Comparison of ENCODE assay signal across 15 cellular contexts in the genomic region with DNA sequence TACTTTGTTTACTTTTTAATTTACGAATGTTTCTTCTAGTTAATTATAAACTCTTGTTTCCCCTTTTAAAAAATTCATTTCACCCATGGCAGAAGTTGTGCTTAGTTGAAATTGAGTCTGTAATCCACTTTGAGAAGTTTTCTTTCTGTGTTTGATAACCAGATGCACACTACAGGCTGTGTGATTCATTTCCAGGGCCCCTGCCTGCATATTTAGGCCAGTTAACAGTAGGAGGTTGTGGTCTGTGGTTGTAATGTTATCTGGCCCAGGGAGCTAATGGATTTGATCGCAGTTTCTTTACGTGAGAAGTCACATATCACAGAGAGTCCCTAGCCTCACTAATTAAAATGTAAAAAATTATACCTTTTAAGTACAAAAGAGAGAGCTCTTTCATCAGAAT. TPM values are rescaled to one million over a fixed set of nuclear protein-coding genes. Genes with fewer than 3 reads are reported as not detected.
A peak's percentile ranks its signal among the peaks of the same experiment; 100 is the strongest.
DNase-seq lines count a peak whose midpoint lies in the region; ATAC-seq and TF ChIP-seq lines count a peak whose summit lies in the region.
"Had no signal": no experiment of that assay in that cellular context is flagged by ENCODE, and none has a peak within 500 bp of the region (broad histone marks: within the 10 kb centered on the region; RNA-seq: fewer than 3 reads in every experiment).

No MANE protein-coding gene starts in this region.

- no peak overlapping the region for H2BK5ac ChIP-seq in mesendoderm (ENCODE audit: low read length)

- no peak overlapping the region for H3K18ac ChIP-seq in mesendoderm (ENCODE audit: low read length)

- H3K27me3 Mint-ChIP-seq in HFFc6 (ENCODE audit: insufficient read depth), result no peaks in the 10 kb centered on the region; the same call in 1 of the 2 replicates

- H4K5ac ChIP-seq in mesendoderm (ENCODE audit: low read length), result no peak overlapping the region

- H2AK5ac ChIP-seq in mesendoderm (ENCODE audit: low read length), result no peak overlapping the region

- peak; percentile 94 for DNase-seq in H4 (ENCODE audit: low spot score)
- peak; percentile 90 for DNase-seq in NCI-H146 treated with DMSO at 0.1 percent for 48 hours (lab: John Stamatoyannopoulos, UW; ENCODE audit: unreplicated experiment)
- DNase-seq in SW480 (ENCODE audit: low spot score), result peak; percentile 6
- DNase-seq in mesendoderm, result peak; percentile 74
- no peak for DNase-seq in HFFc6
- DNase-seq in NCI-H1105 (lab: John Stamatoyannopoulos, UW), result no peak
- no peak for DNase-seq in HuH-7 (ENCODE audit: low spot score)
- DNase-seq: activated CD4-positive, alpha-beta T cell treated with anti-CD3 and anti-CD28 coated beads, Interleukin-2, amount 50 U/mL, for 1 hour; activated effector memory CD4-positive, alpha-beta T cell treated with anti-CD3 and anti-CD28 coated beads, Interleukin-2, amount 50 U/mL, for 16 hours; stimulated activated naive B cell treated with anti-CD40 and anti-IgM and Interleukin-4, amounts not matched to agents 10 μg/mL and 1 μg/mL and 100 μg/mL, for 72 hours had no signal

- no peak overlapping the region for H3K27ac Mint-ChIP-seq in HFFc6
- H3K27ac Mint-ChIP-seq: stimulated activated naive B cell treated with anti-CD40 and anti-IgM and Interleukin-4, amounts not matched to agents 10 μg/mL and 1 μg/mL and 100 μg/mL, for 72 hours had no signal

- H3K27me3 ChIP-seq in mesendoderm (ENCODE audit: insufficient read depth, low read length, poor library complexity), result peaks cover 8% of the 10 kb centered on the region

- peaks cover 23% of the 10 kb centered on the region for H3K9me3 Mint-ChIP-seq in HFFc6
- H3K9me3 Mint-ChIP-seq: neural crest cell; stimulated activated naive B cell treated with anti-CD40 and anti-IgM and Interleukin-4, amounts not matched to agents 10 μg/mL and 1 μg/mL and 100 μg/mL, for 72 hours had no signal

- H3K79me2 ChIP-seq in mesendoderm (ENCODE audit: control insufficient read depth, insufficient read depth, low read length), result no peaks in the 10 kb centered on the region

- H3K4me1 Mint-ChIP-seq in HFFc6 (ENCODE audit: low read depth), result no peaks in the 10 kb centered on the region
- H3K4me1 Mint-ChIP-seq: stimulated activated naive B cell treated with anti-CD40 and anti-IgM and Interleukin-4, amounts not matched to agents 10 μg/mL and 1 μg/mL and 100 μg/mL, for 72 hours had no signal

- no peaks in the 10 kb centered on the region for H3K4me1 ChIP-seq in mesendoderm (ENCODE audit: control insufficient read depth, low read depth, low read length)
- H3K4me1 ChIP-seq: Caco-2 had no signal

- no peak for TF ChIP-seq CTCF in HFFc6 (IDR thresholded peaks at IDR 0.05)

- no peak overlapping the region for H2BK120ac ChIP-seq in mesendoderm (ENCODE audit: low read depth, low read length)

- H3K4me3 Mint-ChIP-seq in HFFc6, result no peak overlapping the region
- H3K4me3 Mint-ChIP-seq: stimulated activated naive B cell treated with anti-CD40 and anti-IgM and Interleukin-4, amounts not matched to agents 10 μg/mL and 1 μg/mL and 100 μg/mL, for 72 hours had no signal

- no peak for ATAC-seq in HG03045 (IDR thresholded peaks at IDR 0.05; ENCODE audit: unreplicated experiment)
- ATAC-seq: SK-N-SH treated with all-trans-retinoic acid at 6 μM for 48 hours had no signal

- no peak overlapping the region for H3K27ac ChIP-seq in mesendoderm (ENCODE audit: low read depth, low read length)
- H3K27ac ChIP-seq: coronary artery had no signal

- no peaks in the 10 kb centered on the region; the same call in 1 of the 2 replicates for H3K36me3 Mint-ChIP-seq in HFFc6 (ENCODE audit: low read depth)
- H3K36me3 Mint-ChIP-seq: stimulated activated naive B cell treated with anti-CD40 and anti-IgM and Interleukin-4, amounts not matched to agents 10 μg/mL and 1 μg/mL and 100 μg/mL, for 72 hours had no signal

- no peak overlapping the region for H3K4ac ChIP-seq in mesendoderm (ENCODE audit: low read depth, low read length)

- H3K79me1 ChIP-seq in mesendoderm (ENCODE audit: low read length), result no peaks in the 10 kb centered on the region

- no peak overlapping the region for H3K56ac ChIP-seq in mesendoderm (ENCODE audit: low read length)

- no peak overlapping the region for H2BK15ac ChIP-seq in mesendoderm (replicated peaks; ENCODE audit: low read depth)

- no peak overlapping the region for H3K4me3 ChIP-seq in mesendoderm (ENCODE audit: low read length)
- H3K4me3 ChIP-seq: coronary artery had no signal

- H3K36me3 ChIP-seq in mesendoderm (ENCODE audit: control insufficient read depth, insufficient read depth, low read length), result no peaks in the 10 kb centered on the region

- WGBS in mesendoderm (ENCODE audit: extremely low coverage, insufficient coverage, low lambda C conversion rate), result no CpG with 5 or more reads among the region's 3 CpGs

- no peak overlapping the region for H3K4me2 ChIP-seq in mesendoderm (ENCODE audit: low read length)

- H4K8ac ChIP-seq in mesendoderm (ENCODE audit: low read depth, low read length), result no peak overlapping the region

- H3K23ac ChIP-seq in mesendoderm (ENCODE audit: low read length), result no peak overlapping the region

- no peak overlapping the region for H3K9ac ChIP-seq in mesendoderm (ENCODE audit: low read length)

RNA-seq across cellular contexts. Expression of gene CDH7, which starts 3.3 kb away (rescaled TPM):
- 5.7 and 11.8 TPM in 2 replicates for total RNA-seq in H4 (2014; rRNA removed; shearing (Covaris generic))
- 0.32 TPM for polyA plus RNA-seq in mesendoderm (2013, experiment 1 of 2)
- 0.25 TPM for polyA plus RNA-seq in mesendoderm (2013, experiment 2 of 2)
- total RNA-seq in HFFc6 (2021; fragmentation: NEBNext Ultra II Directional; extraction: Animal tissue kit (Norgen Biotek cat#: 25700)), result not detected

Comparison
In these comparisons a context has a peak if more than half of its experiments do, and no peak if none do; other contexts are left out.
1. DNase-seq: peak in H4 (single experiment), NCI-H146 treated with DMSO at 0.1 percent for 48 hours (single experiment), SW480 (single experiment) and mesendoderm (single experiment); none in HFFc6 (single experiment), NCI-H1105 (single experiment) and HuH-7 (single experiment).